8 cellular contexts compared by ENCODE assay signal in the genomic region with DNA sequence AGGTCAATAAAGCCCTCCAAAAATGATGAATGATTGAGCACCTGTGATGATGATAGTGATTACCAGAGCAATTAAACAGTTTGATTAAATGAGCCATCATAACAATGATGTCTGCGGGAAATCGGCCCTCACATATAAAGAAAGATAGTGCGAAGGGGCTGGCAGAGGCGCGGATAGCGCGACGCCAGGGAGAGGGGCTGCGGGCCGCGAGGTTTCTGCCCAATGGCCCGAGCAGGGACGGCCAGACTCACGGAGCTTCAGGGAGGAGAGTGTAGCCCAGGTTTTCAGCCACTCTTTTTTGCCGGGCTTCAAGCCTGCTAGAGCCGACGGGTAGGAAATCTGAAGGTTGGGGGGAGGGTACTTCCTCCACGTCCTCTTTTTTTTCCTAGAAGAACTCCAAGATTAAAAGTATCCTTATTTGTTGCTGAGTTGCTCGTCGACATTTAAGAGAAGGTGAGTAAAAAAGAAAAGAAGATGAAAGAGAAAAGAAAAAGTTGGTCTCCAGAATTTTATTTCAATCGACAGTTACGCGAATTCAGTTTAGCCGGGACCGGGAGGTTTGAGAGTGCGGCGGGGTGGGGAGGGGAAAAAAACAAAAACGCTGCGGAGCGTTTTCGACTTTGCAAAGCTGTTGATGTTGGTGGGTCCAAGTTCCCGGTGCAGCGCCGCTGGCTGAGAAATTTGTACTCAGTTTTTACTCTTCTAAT. TPM values are rescaled to one million over a fixed set of nuclear protein-coding genes. Genes with fewer than 3 reads are reported as not detected.
DNase-seq lines count a peak whose midpoint lies in the region; ATAC-seq and TF ChIP-seq lines count a peak whose summit lies in the region.
"Had no signal": no experiment of that assay in that cellular context is flagged by ENCODE, and none has a peak within 500 bp of the region (broad histone marks: within the 10 kb centered on the region; RNA-seq: fewer than 3 reads in every experiment).

No MANE protein-coding gene starts in this region.

- H3K9me2 ChIP-seq in GM23338 (ENCODE audit: insufficient read depth) (no peaks in the 10 kb centered on the region), OCI-LY1 (ENCODE audit: low read depth, low read length) (no peaks in the 10 kb centered on the region)

- H3K4me1 Mint-ChIP-seq in GM23338: peaks cover 52% of the 10 kb centered on the region

- H3K9me3 Mint-ChIP-seq in GM23338: no peaks in the 10 kb centered on the region; the same call in 1 of the 3 replicates

- no peak overlapping the region for H3K9ac ChIP-seq in OCI-LY1 (ENCODE audit: low read length)

- H3K27me3 ChIP-seq in GM23338 (ENCODE audit: insufficient read depth): peaks cover 82% of the 10 kb centered on the region
- no peaks in the 10 kb centered on the region for H3K27me3 ChIP-seq in OCI-LY1 (ENCODE audit: insufficient read depth, low read length)
- no peaks in the 10 kb centered on the region for H3K27me3 ChIP-seq in esophagus (ENCODE audit: control insufficient read depth in 1 of 2, insufficient read depth in 2 of 2, low read length in 2 of 2)

- H4K20me1 ChIP-seq in GM23338 (replicated peaks; ENCODE audit: insufficient read depth): no peaks in the 10 kb centered on the region; the same call in none of the 2 replicates
- no peaks in the 10 kb centered on the region for H4K20me1 ChIP-seq in OCI-LY1 (ENCODE audit: insufficient read depth, low read length)

- H3K4me3 Mint-ChIP-seq in GM23338: peak overlapping the region; percentile 82

- WGBS in esophagus, 2 donors: 14 to 19% methylated on average over 34 of the region's 34 CpGs

- no peak overlapping the region for H3K27ac Mint-ChIP-seq in GM23338

- no peaks in the 10 kb centered on the region for H3K9me3 ChIP-seq in OCI-LY1 (ENCODE audit: low read length)
- H3K9me3 ChIP-seq in esophagus (ENCODE audit: control insufficient read depth in 2 of 2, insufficient read depth in 1 of 2, low read depth in 1 of 2, low read length in 1 of 2): no peaks in the 10 kb centered on the region

- ATAC-seq in GM23338 (peak; percentile 16), GM21825 (IDR thresholded peaks at IDR 0.05; ENCODE audit: unreplicated experiment) (no peak)

- peaks cover 21% of the 10 kb centered on the region; the same call in 1 of the 2 replicates for H3F3A ChIP-seq in GM23338 (replicated peaks; ENCODE audit: low read depth)
- H3F3A ChIP-seq in OCI-LY1 (ENCODE audit: insufficient read depth, low read length): no peaks in the 10 kb centered on the region

- no peaks in the 10 kb centered on the region for H3K79me2 ChIP-seq in GM23338 (replicated peaks; ENCODE audit: insufficient read depth)
- peaks cover 24% of the 10 kb centered on the region for H3K79me2 ChIP-seq in OCI-LY1 (ENCODE audit: insufficient read depth, low read length)

- H3K27me3 Mint-ChIP-seq in GM23338 (ENCODE audit: insufficient read depth, low read depth, poor library complexity): peaks cover 95% of the 10 kb centered on the region

- H3K36me3 ChIP-seq in GM23338 (ENCODE audit: insufficient read depth) (no peaks in the 10 kb centered on the region), OCI-LY1 (ENCODE audit: insufficient read depth, low read length) (peaks cover 6% of the 10 kb centered on the region), esophagus (ENCODE audit: control insufficient read depth in 2 of 2, insufficient read depth in 2 of 2, low read length in 1 of 2) (no peaks in the 10 kb centered on the region)

- H2AFZ ChIP-seq in GM23338: no peak overlapping the region
- H2AFZ ChIP-seq in OCI-LY1 (ENCODE audit: low read length): no peak overlapping the region

- TF ChIP-seq CTCF in GM23338 (conservative IDR thresholded peaks at IDR 0.05; ENCODE audit: low read depth in 2 of 2) (no peak), OCI-LY1 (IDR thresholded peaks at IDR 0.05; ENCODE audit: low read length) (no peak)

- peaks cover 58% of the 10 kb centered on the region for H3K4me1 ChIP-seq in GM23338 (ENCODE audit: insufficient read depth)
- H3K4me1 ChIP-seq in OCI-LY1 (ENCODE audit: insufficient read depth, low read length, severe bottlenecking): peaks cover 18% of the 10 kb centered on the region
- H3K4me1 ChIP-seq in esophagus (ENCODE audit: control insufficient read depth in 2 of 2, insufficient read depth in 2 of 2, low read length in 1 of 2): no peaks in the 10 kb centered on the region

- H3K4me2 ChIP-seq in GM23338 (peak overlapping the region; percentile 96), OCI-LY1 (ENCODE audit: low read length) (peak overlapping the region; percentile 71)

- peak overlapping the region; percentile 80 for H3K4me3 ChIP-seq in GM23338
- peak overlapping the region; percentile 74 for H3K4me3 ChIP-seq in OCI-LY1 (ENCODE audit: low read depth, low read length, poor library complexity, severe bottlenecking)
- H3K4me3 ChIP-seq in esophagus (ENCODE audit: low read depth in 1 of 2, low read length in 2 of 2): peak overlapping the region; percentile 37 to 72

- no peaks in the 10 kb centered on the region for H3K36me3 Mint-ChIP-seq in GM23338 (ENCODE audit: low read depth)

- DNase-seq in GM23338 (ENCODE audit: low spot score): peak; percentile 85
- DNase-seq in retina: peak; percentile 82
- DNase-seq in T-helper 9 cell: no peak
- no peak for DNase-seq in SIG-M5 treated with dmso at 0.1 percent for 504 hours (lab: John Stamatoyannopoulos, UW; ENCODE audit: unreplicated experiment)

- H3K27ac ChIP-seq in GM23338 (ENCODE audit: low read depth) (no peak overlapping the region), OCI-LY1 (ENCODE audit: low read depth, low read length, poor library complexity, severe bottlenecking) (no peak overlapping the region), esophagus (ENCODE audit: low read depth in 2 of 2, low read length in 1 of 2) (peak overlapping the region; percentile 72 to 97)
- H3K27ac ChIP-seq: VCaP had no signal

TF ChIP-seq in GM23338, 12 proteins besides CTCF, POLR2A, EP300 and RAD21 (continues in another document):
- TF ChIP-seq NANOG (IDR thresholded peaks at IDR 0.05; ENCODE audit: borderline replicate concordance): no peak
- peak; percentile 30 for TF ChIP-seq EZH2phosphoT487 (IDR thresholded peaks at IDR 0.05; ENCODE audit: unreplicated experiment)
- TF ChIP-seq, protein P1, sequence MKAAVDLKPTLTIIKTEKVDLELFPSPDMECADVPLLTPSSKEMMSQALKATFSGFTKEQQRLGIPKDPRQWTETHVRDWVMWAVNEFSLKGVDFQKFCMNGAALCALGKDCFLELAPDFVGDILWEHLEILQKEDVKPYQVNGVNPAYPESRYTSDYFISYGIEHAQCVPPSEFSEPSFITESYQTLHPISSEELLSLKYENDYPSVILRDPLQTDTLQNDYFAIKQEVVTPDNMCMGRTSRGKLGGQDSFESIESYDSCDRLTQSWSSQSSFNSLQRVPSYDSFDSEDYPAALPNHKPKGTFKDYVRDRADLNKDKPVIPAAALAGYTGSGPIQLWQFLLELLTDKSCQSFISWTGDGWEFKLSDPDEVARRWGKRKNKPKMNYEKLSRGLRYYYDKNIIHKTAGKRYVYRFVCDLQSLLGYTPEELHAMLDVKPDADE (IDR thresholded peaks at IDR 0.05): no peak
- peak; percentile 78 for TF ChIP-seq EZH2 (IDR thresholded peaks at IDR 0.05; ENCODE audit: low read depth, unreplicated experiment)

RNA-seq across cellular contexts. Expression of gene MEIS2, which starts 2.1 kb away (rescaled TPM):
- total RNA-seq in GM23338 (2014; rRNA removed; shearing (Covaris generic)): not detected in 2 replicates
- 0.16 and 0.27 TPM in 2 replicates for polyA plus RNA-seq in GM23338 (2016; fragmentation: Nextera tagmentation; extraction: Ambion mirVana)
- 1 to 10 TPM; 6.0 to 8.8 TPM for polyA plus RNA-seq in esophagus

Comparison
In these comparisons a context has a peak if more than half of its experiments do, and no peak if none do; other contexts are left out.
1. DNase-seq: peak in GM23338 (single experiment) and retina (single experiment); none in T-helper 9 cell (single experiment) and SIG-M5 treated with dmso at 0.1 percent for 504 hours (single experiment).
2. H3K27ac ChIP-seq: peak in esophagus (2 of 2); none in GM23338 (single experiment) and OCI-LY1 (single experiment).
3. Peak in every context shown above with its lines, with median percentiles within 50 percentile points of each other: H3K4me3 ChIP-seq.